Comparison of ENCODE assay signal across 1 cellular context in the genomic region with DNA sequence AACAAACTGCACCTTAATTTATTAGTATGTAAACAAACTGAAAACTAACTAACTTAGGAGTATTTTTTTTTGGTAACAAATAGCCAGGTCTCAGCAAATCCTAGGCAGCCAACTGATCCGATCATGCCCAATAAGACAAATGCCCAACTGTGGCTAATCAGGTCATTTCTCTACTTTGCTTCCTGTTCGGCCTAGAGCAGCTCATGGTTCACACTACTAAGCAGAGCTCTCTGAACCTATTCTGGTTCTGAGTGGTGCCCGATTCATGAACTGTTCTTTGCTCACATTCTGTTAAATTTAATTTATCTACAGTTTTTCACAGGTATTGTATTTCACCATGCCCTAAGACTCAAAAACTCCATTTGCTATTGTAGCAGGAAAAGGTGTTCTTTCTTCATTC.
TF ChIP-seq lines count a peak whose summit lies in the region.

No MANE protein-coding gene starts in this region.

TF ChIP-seq in GM23338, 12 proteins besides CTCF, POLR2A, EP300 and RAD21 (continued from another document):
- TF ChIP-seq, protein P1, sequence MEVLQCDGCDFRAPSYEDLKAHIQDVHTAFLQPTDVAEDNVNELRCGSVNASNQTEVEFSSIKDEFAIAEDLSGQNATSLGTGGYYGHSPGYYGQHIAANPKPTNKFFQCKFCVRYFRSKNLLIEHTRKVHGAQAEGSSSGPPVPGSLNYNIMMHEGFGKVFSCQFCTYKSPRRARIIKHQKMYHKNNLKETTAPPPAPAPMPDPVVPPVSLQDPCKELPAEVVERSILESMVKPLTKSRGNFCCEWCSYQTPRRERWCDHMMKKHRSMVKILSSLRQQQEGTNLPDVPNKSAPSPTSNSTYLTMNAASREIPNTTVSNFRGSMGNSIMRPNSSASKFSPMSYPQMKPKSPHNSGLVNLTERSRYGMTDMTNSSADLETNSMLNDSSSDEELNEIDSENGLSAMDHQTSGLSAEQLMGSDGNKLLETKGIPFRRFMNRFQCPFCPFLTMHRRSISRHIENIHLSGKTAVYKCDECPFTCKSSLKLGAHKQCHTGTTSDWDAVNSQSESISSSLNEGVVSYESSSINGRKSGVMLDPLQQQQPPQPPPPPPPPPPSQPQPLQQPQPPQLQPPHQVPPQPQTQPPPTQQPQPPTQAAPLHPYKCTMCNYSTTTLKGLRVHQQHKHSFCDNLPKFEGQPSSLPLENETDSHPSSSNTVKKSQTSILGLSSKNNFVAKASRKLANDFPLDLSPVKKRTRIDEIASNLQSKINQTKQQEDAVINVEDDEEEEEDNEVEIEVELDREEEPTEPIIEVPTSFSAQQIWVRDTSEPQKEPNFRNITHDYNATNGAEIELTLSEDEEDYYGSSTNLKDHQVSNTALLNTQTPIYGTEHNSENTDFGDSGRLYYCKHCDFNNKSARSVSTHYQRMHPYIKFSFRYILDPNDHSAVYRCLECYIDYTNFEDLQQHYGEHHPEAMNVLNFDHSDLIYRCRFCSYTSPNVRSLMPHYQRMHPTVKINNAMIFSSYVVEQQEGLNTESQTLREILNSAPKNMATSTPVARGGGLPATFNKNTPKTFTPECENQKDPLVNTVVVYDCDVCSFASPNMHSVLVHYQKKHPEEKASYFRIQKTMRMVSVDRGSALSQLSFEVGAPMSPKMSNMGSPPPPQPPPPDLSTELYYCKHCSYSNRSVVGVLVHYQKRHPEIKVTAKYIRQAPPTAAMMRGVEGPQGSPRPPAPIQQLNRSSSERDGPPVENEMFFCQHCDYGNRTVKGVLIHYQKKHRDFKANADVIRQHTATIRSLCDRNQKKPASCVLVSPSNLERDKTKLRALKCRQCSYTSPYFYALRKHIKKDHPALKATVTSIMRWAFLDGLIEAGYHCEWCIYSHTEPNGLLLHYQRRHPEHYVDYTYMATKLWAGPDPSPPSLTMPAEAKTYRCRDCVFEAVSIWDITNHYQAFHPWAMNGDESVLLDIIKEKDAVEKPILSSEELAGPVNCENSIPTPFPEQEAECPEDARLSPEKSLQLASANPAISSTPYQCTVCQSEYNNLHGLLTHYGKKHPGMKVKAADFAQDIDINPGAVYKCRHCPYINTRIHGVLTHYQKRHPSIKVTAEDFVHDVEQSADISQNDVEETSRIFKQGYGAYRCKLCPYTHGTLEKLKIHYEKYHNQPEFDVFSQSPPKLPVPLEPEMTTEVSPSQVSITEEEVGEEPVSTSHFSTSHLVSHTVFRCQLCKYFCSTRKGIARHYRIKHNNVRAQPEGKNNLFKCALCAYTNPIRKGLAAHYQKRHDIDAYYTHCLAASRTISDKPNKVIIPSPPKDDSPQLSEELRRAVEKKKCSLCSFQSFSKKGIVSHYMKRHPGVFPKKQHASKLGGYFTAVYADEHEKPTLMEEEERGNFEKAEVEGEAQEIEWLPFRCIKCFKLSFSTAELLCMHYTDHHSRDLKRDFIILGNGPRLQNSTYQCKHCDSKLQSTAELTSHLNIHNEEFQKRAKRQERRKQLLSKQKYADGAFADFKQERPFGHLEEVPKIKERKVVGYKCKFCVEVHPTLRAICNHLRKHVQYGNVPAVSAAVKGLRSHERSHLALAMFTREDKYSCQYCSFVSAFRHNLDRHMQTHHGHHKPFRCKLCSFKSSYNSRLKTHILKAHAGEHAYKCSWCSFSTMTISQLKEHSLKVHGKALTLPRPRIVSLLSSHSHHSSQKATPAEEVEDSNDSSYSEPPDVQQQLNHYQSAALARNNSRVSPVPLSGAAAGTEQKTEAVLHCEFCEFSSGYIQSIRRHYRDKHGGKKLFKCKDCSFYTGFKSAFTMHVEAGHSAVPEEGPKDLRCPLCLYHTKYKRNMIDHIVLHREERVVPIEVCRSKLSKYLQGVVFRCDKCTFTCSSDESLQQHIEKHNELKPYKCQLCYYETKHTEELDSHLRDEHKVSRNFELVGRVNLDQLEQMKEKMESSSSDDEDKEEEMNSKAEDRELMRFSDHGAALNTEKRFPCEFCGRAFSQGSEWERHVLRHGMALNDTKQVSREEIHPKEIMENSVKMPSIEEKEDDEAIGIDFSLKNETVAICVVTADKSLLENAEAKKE (CRISPR knock-in tag; IDR thresholded peaks at IDR 0.05), result no peak
- TF ChIP-seq EZH2 (IDR thresholded peaks at IDR 0.05; ENCODE audit: low read depth, unreplicated experiment), result no peak
- TF ChIP-seq, protein P2, sequence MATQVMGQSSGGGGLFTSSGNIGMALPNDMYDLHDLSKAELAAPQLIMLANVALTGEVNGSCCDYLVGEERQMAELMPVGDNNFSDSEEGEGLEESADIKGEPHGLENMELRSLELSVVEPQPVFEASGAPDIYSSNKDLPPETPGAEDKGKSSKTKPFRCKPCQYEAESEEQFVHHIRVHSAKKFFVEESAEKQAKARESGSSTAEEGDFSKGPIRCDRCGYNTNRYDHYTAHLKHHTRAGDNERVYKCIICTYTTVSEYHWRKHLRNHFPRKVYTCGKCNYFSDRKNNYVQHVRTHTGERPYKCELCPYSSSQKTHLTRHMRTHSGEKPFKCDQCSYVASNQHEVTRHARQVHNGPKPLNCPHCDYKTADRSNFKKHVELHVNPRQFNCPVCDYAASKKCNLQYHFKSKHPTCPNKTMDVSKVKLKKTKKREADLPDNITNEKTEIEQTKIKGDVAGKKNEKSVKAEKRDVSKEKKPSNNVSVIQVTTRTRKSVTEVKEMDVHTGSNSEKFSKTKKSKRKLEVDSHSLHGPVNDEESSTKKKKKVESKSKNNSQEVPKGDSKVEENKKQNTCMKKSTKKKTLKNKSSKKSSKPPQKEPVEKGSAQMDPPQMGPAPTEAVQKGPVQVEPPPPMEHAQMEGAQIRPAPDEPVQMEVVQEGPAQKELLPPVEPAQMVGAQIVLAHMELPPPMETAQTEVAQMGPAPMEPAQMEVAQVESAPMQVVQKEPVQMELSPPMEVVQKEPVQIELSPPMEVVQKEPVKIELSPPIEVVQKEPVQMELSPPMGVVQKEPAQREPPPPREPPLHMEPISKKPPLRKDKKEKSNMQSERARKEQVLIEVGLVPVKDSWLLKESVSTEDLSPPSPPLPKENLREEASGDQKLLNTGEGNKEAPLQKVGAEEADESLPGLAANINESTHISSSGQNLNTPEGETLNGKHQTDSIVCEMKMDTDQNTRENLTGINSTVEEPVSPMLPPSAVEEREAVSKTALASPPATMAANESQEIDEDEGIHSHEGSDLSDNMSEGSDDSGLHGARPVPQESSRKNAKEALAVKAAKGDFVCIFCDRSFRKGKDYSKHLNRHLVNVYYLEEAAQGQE (IDR thresholded peaks at IDR 0.05; ENCODE audit: unreplicated experiment), result no peak
- no peak for TF ChIP-seq NANOG (IDR thresholded peaks at IDR 0.05; ENCODE audit: borderline replicate concordance)
- no peak for TF ChIP-seq ZNF114 (CRISPR knock-in tag; IDR thresholded peaks at IDR 0.05)
- no peak for TF ChIP-seq CREB1 (CRISPR knock-in tag; IDR thresholded peaks at IDR 0.05; ENCODE audit: low read depth)
